Comparison of ENCODE assay signal across 28 cellular contexts in the genomic region with DNA sequence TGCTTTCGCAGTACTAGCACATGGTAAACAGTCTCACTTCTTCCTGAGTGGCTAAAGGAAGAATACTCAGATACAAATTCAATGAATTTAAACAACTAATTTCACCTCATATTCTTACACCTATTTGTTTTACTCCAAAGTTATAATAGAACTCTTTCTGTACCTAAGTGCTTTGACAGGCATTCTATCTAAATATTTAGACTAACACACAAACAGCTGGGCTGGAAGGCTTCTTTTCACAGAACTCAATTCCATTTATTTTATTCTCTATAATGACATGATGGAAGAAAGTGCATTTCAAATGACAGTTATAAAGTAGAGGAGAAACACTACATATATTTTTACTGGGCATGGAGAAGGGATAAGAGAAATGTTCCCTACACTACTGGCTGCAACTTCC.
DNase-seq lines count a peak whose midpoint lies in the region; ATAC-seq and TF ChIP-seq lines count a peak whose summit lies in the region.
"Had no signal": no experiment of that assay in that cellular context is flagged by ENCODE, and none has a peak within 500 bp of the region (broad histone marks: within the 10 kb centered on the region; RNA-seq: fewer than 3 reads in every experiment).

No MANE protein-coding gene starts in this region.

- H3K27me3 ChIP-seq in mesenchymal stem cell (ENCODE audit: control insufficient read depth in 1 of 2, insufficient read depth in 1 of 2, low read length in 2 of 2) (no peaks in the 10 kb centered on the region), neural cell (ENCODE audit: insufficient read depth, low read depth, low read length) (no peaks in the 10 kb centered on the region)
- H3K27me3 ChIP-seq: BE2C; BLaER1; BLaER1 treated with 17β-estradiol and CSF1 and Interleukin-3, amounts not matched to agents 10 nM and 100 nM had no signal

- H3K79me2 ChIP-seq in neural cell (replicated peaks; ENCODE audit: insufficient read depth, low read length), result no peaks in the 10 kb centered on the region

- peak; percentile 1 for DNase-seq in mesenchymal stem cell
- no peak for DNase-seq in ACHN
- DNase-seq: 8988T; AML-193; BE2C; C1 segment of cervical spinal cord; Caco-2; Calu3; CD4-positive, alpha-beta memory T cell; CD4-positive, alpha-beta T cell; CD4-positive, CD25-positive, alpha-beta regulatory T cell; CD8-positive, alpha-beta memory T cell; CD8-positive, alpha-beta T cell; COR-L47; DMS 273 treated with DMSO at 0.1 percent for 48 hours; DMS153; DMS53; DMS79; DMS79 treated with DMSO at 0.1 percent for 48 hours; DND-41; EL had no signal

- H3K4me2 ChIP-seq in mesenchymal stem cell (ENCODE audit: low read length, poor library complexity, severe bottlenecking) (no peak overlapping the region), neural cell (ENCODE audit: low read length) (no peak overlapping the region)
- H3K4me2 ChIP-seq: A549; BLaER1; BLaER1 treated with 17β-estradiol and CSF1 and Interleukin-3, amounts not matched to agents 10 nM and 100 nM had no signal

- H3K9me3 ChIP-seq in mesenchymal stem cell (ENCODE audit: control insufficient read depth, low read length) (peaks cover 9% of the 10 kb centered on the region), neural cell (ENCODE audit: low read length) (no peaks in the 10 kb centered on the region)
- H3K9me3 ChIP-seq: A549, BE2C, BLaER1, Caco-2 had no signal

- peak; percentile 84 for TF ChIP-seq EP300 in neural cell (conservative IDR thresholded peaks at IDR 0.05; ENCODE audit: poor library complexity, severe bottlenecking)

- H2BK5ac ChIP-seq in mesenchymal stem cell (ENCODE audit: low read depth, low read length, poor library complexity, severe bottlenecking), result no peak overlapping the region

- no peak overlapping the region for H3K27ac ChIP-seq in mesenchymal stem cell (ENCODE audit: low read length, poor library complexity, severe bottlenecking)
- H3K27ac ChIP-seq in neural cell (ENCODE audit: low read length), result no peak overlapping the region
- H3K27ac ChIP-seq: 22Rv1; A549; BLaER1; BLaER1 treated with 17β-estradiol and CSF1 and Interleukin-3, amounts not matched to agents 10 nM and 100 nM; C4-2B had no signal

- in situ Hi-C loops in ACHN (cut with HindIII; ENCODE audit: low pct_ligation_motif_present, low pct_unique_long_range_greater_than_20kb, low sequenced_read_pairs), result no loop called here

- H2BK120ac ChIP-seq in mesenchymal stem cell (ENCODE audit: low read depth, low read length), result no peak overlapping the region

- no peak overlapping the region for H2BK15ac ChIP-seq in mesenchymal stem cell (ENCODE audit: low read depth, poor library complexity, severe bottlenecking)

- H2AFZ ChIP-seq in mesenchymal stem cell (ENCODE audit: low read depth, low read length) (no peak overlapping the region), neural cell (ENCODE audit: low read depth, low read length) (no peak overlapping the region)

- TF ChIP-seq RAD21 in neural cell (conservative IDR thresholded peaks at IDR 0.05), result no peak

- no peak for TF ChIP-seq CTCF in neural cell (IDR thresholded peaks at IDR 0.05; ENCODE audit: poor library complexity, severe bottlenecking)

- no peaks in the 10 kb centered on the region for H3K36me3 ChIP-seq in mesenchymal stem cell (ENCODE audit: control insufficient read depth in 1 of 2, insufficient read depth in 2 of 2, low read depth in 1 of 2, low read length in 2 of 2)
- no peaks in the 10 kb centered on the region for H3K36me3 ChIP-seq in neural cell (ENCODE audit: insufficient read depth, low read length)
- H3K36me3 ChIP-seq: BE2C; BLaER1; BLaER1 treated with 17β-estradiol and CSF1 and Interleukin-3, amounts not matched to agents 10 nM and 100 nM had no signal

- H3K14ac ChIP-seq in mesenchymal stem cell (ENCODE audit: low read length in 2 of 2), result no peak overlapping the region

- no peak overlapping the region for H4K91ac ChIP-seq in mesenchymal stem cell (ENCODE audit: low read length)

- no peak for ATAC-seq in HG02588 (IDR thresholded peaks at IDR 0.05; ENCODE audit: unreplicated experiment)
- ATAC-seq: A549; CD8-positive, alpha-beta T cell had no signal

- H3K9ac ChIP-seq in mesenchymal stem cell (ENCODE audit: low read length), result no peak overlapping the region
- H3K9ac ChIP-seq in neural cell (ENCODE audit: low read length), result no peak overlapping the region
- H3K9ac ChIP-seq: BLaER1; BLaER1 treated with 17β-estradiol and CSF1 and Interleukin-3, amounts not matched to agents 10 nM and 100 nM had no signal

- no peaks in the 10 kb centered on the region for H3K79me1 ChIP-seq in mesenchymal stem cell (replicated peaks; ENCODE audit: low read length, poor library complexity, severe bottlenecking)

- H3K4me3 ChIP-seq in mesenchymal stem cell (ENCODE audit: insufficient read depth in 1 of 2, low read depth in 1 of 2, low read length in 2 of 2) (no peak overlapping the region), neural cell (ENCODE audit: low read length) (no peak overlapping the region)
- H3K4me3 ChIP-seq: A549; BLaER1; BLaER1 treated with 17β-estradiol and CSF1 and Interleukin-3, amounts not matched to agents 10 nM and 100 nM had no signal

- WGBS in mesenchymal stem cell, result 100% methylated on average over 1 of the region's 1 CpG

- no peak overlapping the region for H2BK12ac ChIP-seq in mesenchymal stem cell (ENCODE audit: low read length in 2 of 2)

- no peaks in the 10 kb centered on the region for H3K9me2 ChIP-seq in neural cell (ENCODE audit: insufficient read depth, low read length)

- no peak overlapping the region for H3K23ac ChIP-seq in mesenchymal stem cell (ENCODE audit: low read length in 2 of 2)

- H3K18ac ChIP-seq in mesenchymal stem cell (ENCODE audit: low read depth in 1 of 2, low read length in 2 of 2), result no peak overlapping the region

- no peaks in the 10 kb centered on the region for H4K20me1 ChIP-seq in neural cell (ENCODE audit: insufficient read depth)
- H4K20me1 ChIP-seq: BLaER1; BLaER1 treated with 17β-estradiol and CSF1 and Interleukin-3, amounts not matched to agents 10 nM and 100 nM had no signal

- no peaks in the 10 kb centered on the region for H3F3A ChIP-seq in neural cell (ENCODE audit: insufficient read depth, low read length, poor library complexity, severe bottlenecking)

- no peaks in the 10 kb centered on the region for H3K4me1 ChIP-seq in mesenchymal stem cell (ENCODE audit: control insufficient read depth, insufficient read depth, low read depth, low read length)
- H3K4me1 ChIP-seq: A549; BLaER1; BLaER1 treated with 17β-estradiol and CSF1 and Interleukin-3, amounts not matched to agents 10 nM and 100 nM; Caco-2 had no signal

- no peak overlapping the region for H4K8ac ChIP-seq in mesenchymal stem cell (ENCODE audit: low read length)

- H2AK5ac ChIP-seq in mesenchymal stem cell (ENCODE audit: low read length, severe bottlenecking), result no peak overlapping the region

- no peak overlapping the region for H3K4ac ChIP-seq in mesenchymal stem cell (ENCODE audit: low read depth in 1 of 2, low read length in 2 of 2)

TF ChIP-seq in neural cell, 6 proteins besides CTCF, POLR2A, EP300 and RAD21:
- TF ChIP-seq REST (IDR thresholded peaks at IDR 0.05; ENCODE audit: borderline replicate concordance) (peak; percentile 17), MXI1 (conservative IDR thresholded peaks at IDR 0.05; ENCODE audit: poor library complexity, severe bottlenecking) (no peak), POLR2AphosphoS5 (IDR thresholded peaks at IDR 0.05) (peak; percentile 86), TAF1 (IDR thresholded peaks at IDR 0.05; ENCODE audit: low read depth) (no peak), SMC3 (conservative IDR thresholded peaks at IDR 0.05; ENCODE audit: poor library complexity) (no peak)
